ENCODE assay signal across 32 cellular contexts in the genomic region with DNA sequence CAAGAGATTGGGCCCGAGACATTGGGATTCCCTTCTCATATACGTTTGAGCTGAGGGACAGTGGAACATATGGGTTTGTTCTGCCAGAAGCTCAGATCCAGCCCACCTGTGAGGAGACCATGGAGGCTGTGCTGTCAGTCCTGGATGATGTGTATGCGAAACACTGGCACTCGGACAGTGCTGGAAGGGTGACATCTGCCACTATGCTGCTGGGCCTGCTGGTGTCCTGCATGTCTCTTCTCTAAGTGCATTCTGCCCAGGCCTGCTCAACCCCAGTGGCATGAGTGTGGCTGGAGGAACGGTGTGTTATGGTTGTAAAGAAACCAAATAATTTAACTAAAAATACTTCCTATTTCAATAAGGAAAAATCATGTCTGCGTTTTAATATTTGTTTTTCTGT. TPM values are rescaled to one million over a fixed set of nuclear protein-coding genes. Genes with fewer than 3 reads are reported as not detected.
"Had no signal": no experiment of that assay in that cellular context is flagged by ENCODE, and none has a peak within 500 bp of the region (broad histone marks: within the 10 kb centered on the region; RNA-seq: fewer than 3 reads in every experiment).

No MANE protein-coding gene starts in this region.

- H3K4me3 Mint-ChIP-seq: activated CD4-positive, alpha-beta memory T cell treated with anti-CD3 and anti-CD28 coated beads for 36 hours; activated CD4-positive, alpha-beta T cell treated with anti-CD3 and anti-CD28 coated beads for 36 hours; activated CD4-positive, alpha-beta T cell treated with anti-CD3 and anti-CD28 coated beads, Interleukin-2, amount 10 ng/mL, durations not matched to agents 24 days and 14 days; activated CD8-positive, alpha-beta memory T cell treated with anti-CD3 and anti-CD28 coated beads, Interleukin-2, amount 10 ng/mL, durations not matched to agents 7 days and 5 days; activated CD8-positive, alpha-beta T cell treated with anti-CD3 and anti-CD28 coated beads, Interleukin-2, amount 10 ng/mL, durations not matched to agents 7 days and 5 days; activated naive CD4-positive, alpha-beta T cell treated with anti-CD3 and anti-CD28 coated beads, Interleukin-2, amount 10 ng/mL, durations not matched to agents 7 days and 5 days; activated naive CD8-positive, alpha-beta T cell treated with anti-CD3 and anti-CD28 coated beads, Interleukin-2, amount 10 ng/mL, durations not matched to agents 7 days and 5 days; activated T-cell treated with anti-CD3 and anti-CD28 coated beads, Interleukin-2, amount 50 U/mL, for 72 hours; effector memory CD8-positive, alpha-beta T cell had no signal

- H3K27ac ChIP-seq: body of pancreas, cardiac muscle cell, foreskin keratinocyte, heart right ventricle had no signal

- H3K27me3 ChIP-seq: body of pancreas, cardiac muscle cell, esophagus muscularis mucosa, foreskin keratinocyte, gastroesophageal sphincter, heart right ventricle had no signal

- H3K4me1 Mint-ChIP-seq: activated CD4-positive, alpha-beta T cell treated with anti-CD3 and anti-CD28 coated beads for 36 hours; activated CD4-positive, alpha-beta T cell treated with anti-CD3 and anti-CD28 coated beads, Interleukin-2, amount 10 ng/mL, durations not matched to agents 24 days and 14 days; activated CD8-positive, alpha-beta memory T cell treated with anti-CD3 and anti-CD28 coated beads, Interleukin-2, amount 10 ng/mL, durations not matched to agents 7 days and 5 days; activated naive CD4-positive, alpha-beta T cell treated with anti-CD3 and anti-CD28 coated beads, Interleukin-2, amount 10 ng/mL, durations not matched to agents 7 days and 5 days had no signal

- H3K36me3 ChIP-seq: cardiac muscle cell, esophagus muscularis mucosa, gastroesophageal sphincter, heart right ventricle had no signal

- ATAC-seq: activated CD4-positive, alpha-beta T cell treated with anti-CD3 and anti-CD28 coated beads for 36 hours; activated CD8-positive, alpha-beta memory T cell treated with anti-CD3 and anti-CD28 coated beads, Interleukin-2, amount 10 ng/mL, durations not matched to agents 7 days and 5 days; activated CD8-positive, alpha-beta T cell treated with anti-CD3 and anti-CD28 coated beads, Interleukin-2, amount 10 ng/mL, durations not matched to agents 7 days and 5 days; activated naive CD4-positive, alpha-beta T cell treated with anti-CD3 and anti-CD28 coated beads, Interleukin-2, amount 50 U/mL, for 72 hours; activated T-cell treated with anti-CD3 and anti-CD28 coated beads, Interleukin-2, amount 50 U/mL, for 72 hours; body of pancreas; effector memory CD8-positive, alpha-beta T cell had no signal

- H3K9me3 Mint-ChIP-seq: activated CD4-positive, alpha-beta memory T cell treated with anti-CD3 and anti-CD28 coated beads for 36 hours; activated CD4-positive, alpha-beta T cell treated with anti-CD3 and anti-CD28 coated beads, Interleukin-2, amount 10 ng/mL, durations not matched to agents 24 days and 14 days; activated naive CD4-positive, alpha-beta T cell treated with anti-CD3 and anti-CD28 coated beads, Interleukin-2, amount 10 ng/mL, durations not matched to agents 7 days and 5 days; activated naive CD4-positive, alpha-beta T cell treated with anti-CD3 and anti-CD28 coated beads, Interleukin-2, amount 50 U/mL, for 72 hours; activated naive CD8-positive, alpha-beta T cell treated with anti-CD3 and anti-CD28 coated beads, Interleukin-2, amount 10 ng/mL, durations not matched to agents 7 days and 5 days; activated T-cell treated with anti-CD3 and anti-CD28 coated beads, Interleukin-2, amount 50 U/mL, for 72 hours; effector memory CD8-positive, alpha-beta T cell had no signal

- DNase-seq: activated CD4-positive, alpha-beta memory T cell treated with anti-CD3 and anti-CD28 coated beads for 36 hours; activated CD4-positive, alpha-beta T cell treated with anti-CD3 and anti-CD28 coated beads for 36 hours; activated CD4-positive, alpha-beta T cell treated with anti-CD3 and anti-CD28 coated beads, Interleukin-2, amount 10 ng/mL, durations not matched to agents 24 days and 14 days; activated CD4-positive, CD25-positive, alpha-beta regulatory T cell; activated CD4-positive, CD25-positive, alpha-beta regulatory T cell treated with anti-CD3 and anti-CD28 coated beads, Interleukin-2, amount 50 U/mL, for 72 hours; activated CD8-positive, alpha-beta memory T cell treated with anti-CD3 and anti-CD28 coated beads, Interleukin-2, amount 10 ng/mL, durations not matched to agents 7 days and 5 days; activated CD8-positive, alpha-beta memory T cell treated with anti-CD3 and anti-CD28 coated beads, Interleukin-2, amount 50 U/mL, for 4 hours; activated CD8-positive, alpha-beta T cell treated with anti-CD3 and anti-CD28 coated beads, Interleukin-2, amount 10 ng/mL, durations not matched to agents 7 days and 5 days; activated gamma-delta T cell; activated naive CD4-positive, alpha-beta T cell; activated naive CD4-positive, alpha-beta T cell treated with anti-CD3 and anti-CD28 coated beads, Interleukin-2, amount 10 ng/mL, durations not matched to agents 7 days and 5 days; activated naive CD8-positive, alpha-beta T cell treated with anti-CD3 and anti-CD28 coated beads, Interleukin-2, amount 10 ng/mL, durations not matched to agents 7 days and 5 days; activated T-cell treated with anti-CD3 and anti-CD28 coated beads, Interleukin-2, amount 50 U/mL, for 1 hour; activated T-cell treated with anti-CD3 and anti-CD28 coated beads, Interleukin-2, amount 50 U/mL, for 72 hours; body of pancreas; central memory CD4-positive, alpha-beta T cell; cortex of kidney; dermis blood vessel endothelial cell; effector CD4-positive, alpha-beta T cell; effector memory CD8-positive, alpha-beta T cell; erythroblast; heart right ventricle; T-helper 2 cell had no signal

- H3K4me3 ChIP-seq: body of pancreas, cardiac muscle cell, esophagus muscularis mucosa, gastroesophageal sphincter, heart right ventricle had no signal

- H3K9me3 ChIP-seq: body of pancreas, esophagus muscularis mucosa, gastroesophageal sphincter, heart right ventricle had no signal

- H3K36me3 Mint-ChIP-seq: activated CD4-positive, alpha-beta memory T cell treated with anti-CD3 and anti-CD28 coated beads for 36 hours; activated CD8-positive, alpha-beta memory T cell treated with anti-CD3 and anti-CD28 coated beads, Interleukin-2, amount 10 ng/mL, durations not matched to agents 7 days and 5 days; activated naive CD4-positive, alpha-beta T cell treated with anti-CD3 and anti-CD28 coated beads, Interleukin-2, amount 10 ng/mL, durations not matched to agents 7 days and 5 days; activated naive CD4-positive, alpha-beta T cell treated with anti-CD3 and anti-CD28 coated beads, Interleukin-2, amount 50 U/mL, for 72 hours; activated naive CD8-positive, alpha-beta T cell treated with anti-CD3 and anti-CD28 coated beads, Interleukin-2, amount 10 ng/mL, durations not matched to agents 7 days and 5 days had no signal

RNA-seq across cellular contexts. Expression of a gene that starts 29.9 kb away (rescaled TPM):
- total RNA-seq: activated CD4-positive, alpha-beta memory T cell treated with anti-CD3 and anti-CD28 coated beads for 36 hours; activated CD4-positive, alpha-beta T cell treated with anti-CD3 and anti-CD28 coated beads for 36 hours; activated CD4-positive, alpha-beta T cell treated with anti-CD3 and anti-CD28 coated beads, Interleukin-2, amount 10 ng/mL, durations not matched to agents 24 days and 14 days; activated CD8-positive, alpha-beta memory T cell treated with anti-CD3 and anti-CD28 coated beads for 36 hours; activated CD8-positive, alpha-beta memory T cell treated with anti-CD3 and anti-CD28 coated beads, Interleukin-2, amount 10 ng/mL, durations not matched to agents 7 days and 5 days; activated CD8-positive, alpha-beta T cell treated with anti-CD3 and anti-CD28 coated beads, Interleukin-2, amount 10 ng/mL, durations not matched to agents 7 days and 5 days; activated naive CD4-positive, alpha-beta T cell treated with anti-CD3 and anti-CD28 coated beads, Interleukin-2, amount 50 U/mL, for 72 hours; activated naive CD8-positive, alpha-beta T cell treated with anti-CD3 and anti-CD28 coated beads, Interleukin-2, amount 10 ng/mL, durations not matched to agents 7 days and 5 days; body of pancreas; chondrocyte; dermis blood vessel endothelial cell; foreskin keratinocyte; glomerular endothelial cell; T-helper 1 cell treated with Interleukin-12 subunit alpha and Interleukin-12 subunit beta and Interleukin-4 antibody, amounts not matched to agents 30 ng/mL and 1 ng/mL, for 36 hours had no signal
- polyA plus RNA-seq: cardiac muscle cell, foreskin keratinocyte had no signal
